In genomic region chr9:36873247-36873875, GRCh38 we compare ENCODE assay signal across 1 cellular context.
TF ChIP-seq lines count a peak whose summit lies in the region.

No MANE protein-coding gene starts in this region.

TF ChIP-seq in GM23338, 12 proteins besides CTCF, POLR2A, EP300 and RAD21 (continued from another document):
- TF ChIP-seq EZH2 (IDR thresholded peaks at IDR 0.05; ENCODE audit: low read depth, unreplicated experiment) (no peak), JUNB (IDR thresholded peaks at IDR 0.05; ENCODE audit: unreplicated experiment) (no peak), CREB1 (CRISPR knock-in tag; IDR thresholded peaks at IDR 0.05; ENCODE audit: low read depth) (no peak), ZNF114 (CRISPR knock-in tag; IDR thresholded peaks at IDR 0.05) (no peak), EZH2phosphoT487 (IDR thresholded peaks at IDR 0.05; ENCODE audit: unreplicated experiment) (no peak)
